ENCODE assay signal across 1 cellular context in the genomic region with DNA sequence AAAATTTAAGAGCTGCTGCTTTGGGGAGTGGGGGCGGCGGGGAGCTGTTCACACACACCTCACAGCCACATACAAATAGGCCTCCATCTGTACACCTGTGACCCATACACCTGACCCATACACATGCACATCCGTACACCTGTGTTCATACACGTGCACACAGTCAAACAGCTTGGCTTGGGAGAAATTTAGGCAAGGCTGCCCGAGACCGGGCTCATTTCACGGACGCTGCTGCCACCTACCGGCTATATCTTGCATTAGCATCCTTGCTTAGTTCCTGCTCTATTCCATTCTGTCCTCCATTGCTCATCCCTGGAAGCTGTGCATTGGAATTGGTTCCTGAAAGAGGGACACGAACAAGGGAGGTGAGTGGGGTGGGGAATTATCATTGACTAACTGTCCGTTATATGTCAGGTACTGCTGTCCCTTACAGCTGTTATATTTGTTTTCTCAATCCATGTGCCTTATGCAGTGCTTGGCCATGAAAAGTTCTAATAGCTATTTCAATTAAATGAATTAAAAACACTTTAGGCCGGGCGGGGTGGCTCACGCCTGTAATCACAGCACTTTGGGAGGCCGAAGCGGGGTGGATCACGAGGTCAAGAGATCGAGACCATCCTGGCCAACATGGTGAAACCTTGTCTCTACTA.
TF ChIP-seq lines count a peak whose summit lies in the region.

No MANE protein-coding gene starts in this region.

TF ChIP-seq in WTC11, 78 proteins besides CTCF, POLR2A, EP300 and RAD21:
- TF ChIP-seq, protein P1, sequence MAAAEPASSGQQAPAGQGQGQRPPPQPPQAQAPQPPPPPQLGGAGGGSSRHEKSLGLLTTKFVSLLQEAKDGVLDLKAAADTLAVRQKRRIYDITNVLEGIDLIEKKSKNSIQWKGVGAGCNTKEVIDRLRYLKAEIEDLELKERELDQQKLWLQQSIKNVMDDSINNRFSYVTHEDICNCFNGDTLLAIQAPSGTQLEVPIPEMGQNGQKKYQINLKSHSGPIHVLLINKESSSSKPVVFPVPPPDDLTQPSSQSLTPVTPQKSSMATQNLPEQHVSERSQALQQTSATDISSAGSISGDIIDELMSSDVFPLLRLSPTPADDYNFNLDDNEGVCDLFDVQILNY (CRISPR knock-in tag; IDR thresholded peaks at IDR 0.05) = no peak
- no peak for TF ChIP-seq TCF7 (CRISPR knock-in tag; IDR thresholded peaks at IDR 0.05; ENCODE audit: low read depth)
- no peak for TF ChIP-seq SP1 (CRISPR knock-in tag; conservative IDR thresholded peaks at IDR 0.05)
- TF ChIP-seq, protein P2, sequence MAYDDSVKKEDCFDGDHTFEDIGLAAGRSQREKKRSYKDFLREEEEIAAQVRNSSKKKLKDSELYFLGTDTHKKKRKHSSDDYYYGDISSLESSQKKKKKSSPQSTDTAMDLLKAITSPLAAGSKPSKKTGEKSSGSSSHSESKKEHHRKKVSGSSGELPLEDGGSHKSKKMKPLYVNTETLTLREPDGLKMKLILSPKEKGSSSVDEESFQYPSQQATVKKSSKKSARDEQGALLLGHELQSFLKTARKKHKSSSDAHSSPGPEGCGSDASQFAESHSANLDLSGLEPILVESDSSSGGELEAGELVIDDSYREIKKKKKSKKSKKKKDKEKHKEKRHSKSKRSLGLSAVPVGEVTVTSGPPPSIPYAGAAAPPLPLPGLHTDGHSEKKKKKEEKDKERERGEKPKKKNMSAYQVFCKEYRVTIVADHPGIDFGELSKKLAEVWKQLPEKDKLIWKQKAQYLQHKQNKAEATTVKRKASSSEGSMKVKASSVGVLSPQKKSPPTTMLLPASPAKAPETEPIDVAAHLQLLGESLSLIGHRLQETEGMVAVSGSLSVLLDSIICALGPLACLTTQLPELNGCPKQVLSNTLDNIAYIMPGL (CRISPR knock-in tag; IDR thresholded peaks at IDR 0.05) = no peak
- TF ChIP-seq, protein P3, sequence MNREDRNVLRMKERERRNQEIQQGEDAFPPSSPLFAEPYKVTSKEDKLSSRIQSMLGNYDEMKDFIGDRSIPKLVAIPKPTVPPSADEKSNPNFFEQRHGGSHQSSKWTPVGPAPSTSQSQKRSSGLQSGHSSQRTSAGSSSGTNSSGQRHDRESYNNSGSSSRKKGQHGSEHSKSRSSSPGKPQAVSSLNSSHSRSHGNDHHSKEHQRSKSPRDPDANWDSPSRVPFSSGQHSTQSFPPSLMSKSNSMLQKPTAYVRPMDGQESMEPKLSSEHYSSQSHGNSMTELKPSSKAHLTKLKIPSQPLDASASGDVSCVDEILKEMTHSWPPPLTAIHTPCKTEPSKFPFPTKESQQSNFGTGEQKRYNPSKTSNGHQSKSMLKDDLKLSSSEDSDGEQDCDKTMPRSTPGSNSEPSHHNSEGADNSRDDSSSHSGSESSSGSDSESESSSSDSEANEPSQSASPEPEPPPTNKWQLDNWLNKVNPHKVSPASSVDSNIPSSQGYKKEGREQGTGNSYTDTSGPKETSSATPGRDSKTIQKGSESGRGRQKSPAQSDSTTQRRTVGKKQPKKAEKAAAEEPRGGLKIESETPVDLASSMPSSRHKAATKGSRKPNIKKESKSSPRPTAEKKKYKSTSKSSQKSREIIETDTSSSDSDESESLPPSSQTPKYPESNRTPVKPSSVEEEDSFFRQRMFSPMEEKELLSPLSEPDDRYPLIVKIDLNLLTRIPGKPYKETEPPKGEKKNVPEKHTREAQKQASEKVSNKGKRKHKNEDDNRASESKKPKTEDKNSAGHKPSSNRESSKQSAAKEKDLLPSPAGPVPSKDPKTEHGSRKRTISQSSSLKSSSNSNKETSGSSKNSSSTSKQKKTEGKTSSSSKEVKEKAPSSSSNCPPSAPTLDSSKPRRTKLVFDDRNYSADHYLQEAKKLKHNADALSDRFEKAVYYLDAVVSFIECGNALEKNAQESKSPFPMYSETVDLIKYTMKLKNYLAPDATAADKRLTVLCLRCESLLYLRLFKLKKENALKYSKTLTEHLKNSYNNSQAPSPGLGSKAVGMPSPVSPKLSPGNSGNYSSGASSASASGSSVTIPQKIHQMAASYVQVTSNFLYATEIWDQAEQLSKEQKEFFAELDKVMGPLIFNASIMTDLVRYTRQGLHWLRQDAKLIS (CRISPR knock-in tag; IDR thresholded peaks at IDR 0.05; ENCODE audit: borderline replicate concordance) = no peak
- no peak for TF ChIP-seq CREM (CRISPR knock-in tag; IDR thresholded peaks at IDR 0.05)
- no peak for TF ChIP-seq CREB1 (CRISPR knock-in tag; IDR thresholded peaks at IDR 0.05)
- TF ChIP-seq SOX15 (CRISPR knock-in tag; IDR thresholded peaks at IDR 0.05) = no peak
- no peak for TF ChIP-seq HMGA2 (CRISPR knock-in tag; IDR thresholded peaks at IDR 0.05)
- no peak for TF ChIP-seq ESRRA (CRISPR knock-in tag; IDR thresholded peaks at IDR 0.05; ENCODE audit: borderline replicate concordance)
- TF ChIP-seq ATF3 (CRISPR knock-in tag; conservative IDR thresholded peaks at IDR 0.05) = no peak
- TF ChIP-seq NFYB (CRISPR knock-in tag; conservative IDR thresholded peaks at IDR 0.05; ENCODE audit: low read depth) = no peak
- no peak for TF ChIP-seq MXD4 (CRISPR knock-in tag; IDR thresholded peaks at IDR 0.05; ENCODE audit: borderline replicate concordance)
- TF ChIP-seq ZNF219 (CRISPR knock-in tag; IDR thresholded peaks at IDR 0.05; ENCODE audit: borderline replicate concordance) = no peak
- TF ChIP-seq JAZF1 (CRISPR knock-in tag; IDR thresholded peaks at IDR 0.05) = no peak
- no peak for TF ChIP-seq ZNF317 (CRISPR knock-in tag; IDR thresholded peaks at IDR 0.05; ENCODE audit: borderline replicate concordance, low read depth)
- TF ChIP-seq, protein P4, sequence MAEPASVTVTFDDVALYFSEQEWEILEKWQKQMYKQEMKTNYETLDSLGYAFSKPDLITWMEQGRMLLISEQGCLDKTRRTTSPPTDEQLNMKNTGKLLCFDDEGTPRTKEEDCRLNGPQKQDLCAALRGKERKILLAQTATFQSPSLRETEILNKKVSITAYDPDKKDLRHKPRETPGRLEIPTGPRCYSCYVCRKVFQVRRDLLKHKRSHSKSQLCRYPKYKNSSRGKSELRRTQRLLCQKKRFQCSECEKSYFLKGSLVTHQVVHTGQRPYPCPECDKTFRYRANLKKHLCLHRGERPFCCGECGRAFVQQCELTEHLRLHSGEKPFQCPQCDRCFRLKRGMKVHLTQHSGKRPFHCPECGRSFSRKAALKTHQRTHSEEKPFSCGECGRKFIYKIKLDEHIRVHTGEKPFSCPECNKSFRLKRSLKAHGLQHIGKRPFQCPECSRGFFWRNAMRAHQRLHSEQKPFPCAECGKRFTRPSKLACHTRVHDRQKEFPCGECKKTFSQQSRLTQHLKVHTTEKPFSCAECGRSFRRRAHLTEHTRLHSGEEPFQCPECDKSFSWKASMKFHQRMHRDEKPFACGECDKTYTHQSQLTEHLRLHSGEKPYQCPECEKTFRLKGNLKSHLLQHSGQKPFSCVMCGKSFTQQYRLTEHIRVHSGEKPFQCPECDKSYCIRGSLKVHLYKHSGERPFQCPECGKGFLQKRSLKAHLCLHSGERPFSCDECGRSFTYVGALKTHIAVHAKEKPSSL (CRISPR knock-in tag; conservative IDR thresholded peaks at IDR 0.05) = no peak
